In the genomic region with DNA sequence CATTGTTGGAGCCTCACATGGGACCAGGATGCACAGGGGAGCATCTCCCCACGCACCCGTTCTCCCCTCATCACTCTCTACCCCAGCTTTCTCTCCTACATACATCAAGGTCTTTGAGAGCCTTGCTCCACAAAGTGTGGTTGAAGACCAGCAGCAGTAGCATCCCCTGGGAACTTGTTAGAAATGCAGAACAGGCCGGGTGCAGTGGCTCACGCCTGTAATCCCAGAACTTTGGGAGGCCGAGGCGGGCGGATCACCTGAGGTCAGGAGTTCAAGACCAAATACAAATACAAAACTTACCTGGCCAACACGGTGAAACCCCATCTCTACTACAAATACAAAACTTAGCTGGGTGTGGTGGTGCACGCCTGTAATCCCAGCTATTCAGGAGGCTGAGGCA, we compare ENCODE assay signal across 18 cellular contexts. TPM values are rescaled to one million over a fixed set of nuclear protein-coding genes. Genes with fewer than 3 reads are reported as not detected.
"Had no signal": no experiment of that assay in that cellular context is flagged by ENCODE, and none has a peak within 500 bp of the region (broad histone marks: within the 10 kb centered on the region; RNA-seq: fewer than 3 reads in every experiment).

No MANE protein-coding gene starts in this region.

RNA-seq across cellular contexts. Expression of a gene that starts 6.9 kb away (rescaled TPM):
- total RNA-seq: activated B cell treated with CpG ODN at 0.5 μM for 24 hours; activated CD4-positive, alpha-beta memory T cell treated with anti-CD3 and anti-CD28 coated beads for 36 hours; activated CD4-positive, alpha-beta T cell treated with anti-CD3 and anti-CD28 coated beads, Interleukin-2, amount 10 ng/mL, durations not matched to agents 24 days and 14 days; activated CD8-positive, alpha-beta memory T cell treated with anti-CD3 and anti-CD28 coated beads, Interleukin-2, amount 10 ng/mL, durations not matched to agents 7 days and 5 days; activated CD8-positive, alpha-beta T cell treated with anti-CD3 and anti-CD28 coated beads, Interleukin-2, amount 10 ng/mL, durations not matched to agents 7 days and 5 days; activated naive CD4-positive, alpha-beta T cell treated with anti-CD3 and anti-CD28 coated beads for 36 hours; activated naive CD4-positive, alpha-beta T cell treated with anti-CD3 and anti-CD28 coated beads, Interleukin-2, amount 50 U/mL, for 72 hours; activated naive CD8-positive, alpha-beta T cell treated with anti-CD3 and anti-CD28 coated beads for 36 hours; activated T-cell treated with anti-CD3 and anti-CD28 coated beads, Interleukin-2, amount 50 U/mL, for 4 hours; activated T-cell treated with anti-CD3 and anti-CD28 coated beads, Interleukin-2, amount 50 U/mL, for 72 hours; activated T-helper 1 cell treated with anti-CD3 and anti-CD28 coated beads, Interleukin-12 subunit alpha, Interleukin-12 subunit beta, Interleukin-2, Interleukin-4 antibody, amounts not matched to agents 30 ng/mL and 10 ng/mL and 1 ng/mL, durations not matched to agents 14 hours and 24 hours and 36 hours; activated T-helper 17 cell treated with anti-CD3 and anti-CD28 coated beads, Interleukin-2, amount 50 U/mL, for 72 hours; adrenal gland; aorta; astrocyte; body of pancreas; breast epithelium; cardiac septum had no signal

RNA-seq across cellular contexts. Expression of a gene that starts 8.2 kb away (rescaled TPM):
- total RNA-seq: activated B cell treated with CpG ODN at 0.5 μM for 24 hours; activated CD4-positive, alpha-beta memory T cell treated with anti-CD3 and anti-CD28 coated beads for 36 hours; activated CD4-positive, alpha-beta T cell treated with anti-CD3 and anti-CD28 coated beads, Interleukin-2, amount 10 ng/mL, durations not matched to agents 24 days and 14 days; activated CD8-positive, alpha-beta memory T cell treated with anti-CD3 and anti-CD28 coated beads, Interleukin-2, amount 10 ng/mL, durations not matched to agents 7 days and 5 days; activated CD8-positive, alpha-beta T cell treated with anti-CD3 and anti-CD28 coated beads, Interleukin-2, amount 10 ng/mL, durations not matched to agents 7 days and 5 days; activated naive CD4-positive, alpha-beta T cell treated with anti-CD3 and anti-CD28 coated beads for 36 hours; activated naive CD4-positive, alpha-beta T cell treated with anti-CD3 and anti-CD28 coated beads, Interleukin-2, amount 50 U/mL, for 72 hours; activated naive CD8-positive, alpha-beta T cell treated with anti-CD3 and anti-CD28 coated beads for 36 hours; activated T-cell treated with anti-CD3 and anti-CD28 coated beads, Interleukin-2, amount 50 U/mL, for 4 hours; activated T-cell treated with anti-CD3 and anti-CD28 coated beads, Interleukin-2, amount 50 U/mL, for 72 hours; activated T-helper 1 cell treated with anti-CD3 and anti-CD28 coated beads, Interleukin-12 subunit alpha, Interleukin-12 subunit beta, Interleukin-2, Interleukin-4 antibody, amounts not matched to agents 30 ng/mL and 10 ng/mL and 1 ng/mL, durations not matched to agents 14 hours and 24 hours and 36 hours; activated T-helper 17 cell treated with anti-CD3 and anti-CD28 coated beads, Interleukin-2, amount 50 U/mL, for 72 hours; adrenal gland; aorta; astrocyte; body of pancreas; cardiac septum had no signal
